1 cellular context compared by ENCODE assay signal in genomic region chr3:23959147-23959900, GRCh38.
A peak's percentile ranks its signal among the peaks of the same experiment; 100 is the strongest.
TF ChIP-seq lines count a peak whose summit lies in the region.

No MANE protein-coding gene starts in this region.

TF ChIP-seq in IMR-90, 13 proteins besides CTCF, POLR2A, EP300 and RAD21:
- TF ChIP-seq USF2 (IDR thresholded peaks at IDR 0.05; ENCODE audit: low read depth, low read length): no peak
- TF ChIP-seq MAZ (IDR thresholded peaks at IDR 0.05; ENCODE audit: borderline replicate concordance, low read depth, low read length): no peak
- TF ChIP-seq BHLHE40 (IDR thresholded peaks at IDR 0.05; ENCODE audit: low read depth, low read length): peak; percentile 54; the same call in 1 of the 2 replicates
- no peak for TF ChIP-seq RCOR1 (IDR thresholded peaks at IDR 0.05; ENCODE audit: insufficient replicate concordance, low read length)
- TF ChIP-seq FOS (IDR thresholded peaks at IDR 0.05; ENCODE audit: low read depth, low read length): peak; percentile 91
- TF ChIP-seq NFE2L2 (IDR thresholded peaks at IDR 0.05; ENCODE audit: low read depth, low read length): no peak
- TF ChIP-seq ELK1 (IDR thresholded peaks at IDR 0.05; ENCODE audit: borderline replicate concordance, low read depth, low read length): no peak
- no peak for TF ChIP-seq SMC3 (IDR thresholded peaks at IDR 0.05; ENCODE audit: low read depth, low read length)
- peak; percentile 54; the same call in 1 of the 2 replicates for TF ChIP-seq CEBPB (IDR thresholded peaks at IDR 0.05; ENCODE audit: low read depth, low read length)
